ENCODE assay signal across 1 cellular context in the genomic region with DNA sequence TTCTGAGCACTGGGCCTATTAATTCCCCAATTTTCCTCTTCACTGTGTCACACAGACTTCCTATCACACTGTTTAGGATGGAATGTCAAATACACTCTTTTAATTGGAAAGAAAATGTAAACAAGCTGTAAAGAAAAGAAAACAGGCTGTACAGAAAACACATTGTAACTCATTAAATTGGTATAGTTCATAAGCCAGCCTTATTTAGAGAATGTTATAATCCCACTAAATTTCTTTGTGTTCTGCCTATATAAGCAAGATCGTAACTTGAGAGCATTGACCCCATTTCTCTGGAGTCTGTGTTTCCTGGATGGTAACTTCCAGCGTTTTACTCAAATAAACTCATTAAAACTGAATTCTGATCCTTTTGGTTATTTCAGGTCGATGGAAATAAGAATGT.
TF ChIP-seq lines count a peak whose summit lies in the region.

No MANE protein-coding gene starts in this region.

TF ChIP-seq in IMR-90, 13 proteins besides CTCF, POLR2A, EP300 and RAD21 (continued from another document):
- TF ChIP-seq, protein P1, sequence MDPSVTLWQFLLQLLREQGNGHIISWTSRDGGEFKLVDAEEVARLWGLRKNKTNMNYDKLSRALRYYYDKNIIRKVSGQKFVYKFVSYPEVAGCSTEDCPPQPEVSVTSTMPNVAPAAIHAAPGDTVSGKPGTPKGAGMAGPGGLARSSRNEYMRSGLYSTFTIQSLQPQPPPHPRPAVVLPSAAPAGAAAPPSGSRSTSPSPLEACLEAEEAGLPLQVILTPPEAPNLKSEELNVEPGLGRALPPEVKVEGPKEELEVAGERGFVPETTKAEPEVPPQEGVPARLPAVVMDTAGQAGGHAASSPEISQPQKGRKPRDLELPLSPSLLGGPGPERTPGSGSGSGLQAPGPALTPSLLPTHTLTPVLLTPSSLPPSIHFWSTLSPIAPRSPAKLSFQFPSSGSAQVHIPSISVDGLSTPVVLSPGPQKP (IDR thresholded peaks at IDR 0.05; ENCODE audit: borderline replicate concordance, low read depth, low read length) = no peak
- no peak for TF ChIP-seq RCOR1 (IDR thresholded peaks at IDR 0.05; ENCODE audit: insufficient replicate concordance, low read length)
- no peak for TF ChIP-seq FOS (IDR thresholded peaks at IDR 0.05; ENCODE audit: low read depth, low read length)
- no peak for TF ChIP-seq SMC3 (IDR thresholded peaks at IDR 0.05; ENCODE audit: low read depth, low read length)
- no peak for TF ChIP-seq NFE2L2 (IDR thresholded peaks at IDR 0.05; ENCODE audit: low read depth, low read length)
- no peak for TF ChIP-seq RFX5 (IDR thresholded peaks at IDR 0.05; ENCODE audit: low read depth, low read length)
- TF ChIP-seq MAFK (IDR thresholded peaks at IDR 0.05; ENCODE audit: low read depth, low read length) = no peak
